1 cellular context compared by ENCODE assay signal in genomic region chr16:67212766-67213165, GRCh38.
A peak's percentile ranks its signal among the peaks of the same experiment; 100 is the strongest.
TF ChIP-seq lines count a peak whose summit lies in the region.

No MANE protein-coding gene starts in this region.

TF ChIP-seq in endothelial cell of umbilical vein, 7 proteins besides CTCF, POLR2A, EP300 and RAD21:
- peak; percentile 68 for TF ChIP-seq GATA2 (IDR thresholded peaks at IDR 0.05; ENCODE audit: insufficient read depth, insufficient read length, low read depth, low read length)
- no peak for TF ChIP-seq EZH2 (IDR thresholded peaks at IDR 0.05; ENCODE audit: borderline replicate concordance, low read depth, low read length, severe bottlenecking)
- TF ChIP-seq FOS (IDR thresholded peaks at IDR 0.05; ENCODE audit: borderline replicate concordance, insufficient read depth, low read length): peak; percentile 31
